Comparison of ENCODE assay signal across 1 cellular context in genomic region chr5:36443941-36444340, GRCh38.
TF ChIP-seq lines count a peak whose summit lies in the region.

No MANE protein-coding gene starts in this region.

TF ChIP-seq in H1, 55 proteins besides CTCF, POLR2A, EP300 and RAD21 (continued from another document):
- TF ChIP-seq, protein P1, sequence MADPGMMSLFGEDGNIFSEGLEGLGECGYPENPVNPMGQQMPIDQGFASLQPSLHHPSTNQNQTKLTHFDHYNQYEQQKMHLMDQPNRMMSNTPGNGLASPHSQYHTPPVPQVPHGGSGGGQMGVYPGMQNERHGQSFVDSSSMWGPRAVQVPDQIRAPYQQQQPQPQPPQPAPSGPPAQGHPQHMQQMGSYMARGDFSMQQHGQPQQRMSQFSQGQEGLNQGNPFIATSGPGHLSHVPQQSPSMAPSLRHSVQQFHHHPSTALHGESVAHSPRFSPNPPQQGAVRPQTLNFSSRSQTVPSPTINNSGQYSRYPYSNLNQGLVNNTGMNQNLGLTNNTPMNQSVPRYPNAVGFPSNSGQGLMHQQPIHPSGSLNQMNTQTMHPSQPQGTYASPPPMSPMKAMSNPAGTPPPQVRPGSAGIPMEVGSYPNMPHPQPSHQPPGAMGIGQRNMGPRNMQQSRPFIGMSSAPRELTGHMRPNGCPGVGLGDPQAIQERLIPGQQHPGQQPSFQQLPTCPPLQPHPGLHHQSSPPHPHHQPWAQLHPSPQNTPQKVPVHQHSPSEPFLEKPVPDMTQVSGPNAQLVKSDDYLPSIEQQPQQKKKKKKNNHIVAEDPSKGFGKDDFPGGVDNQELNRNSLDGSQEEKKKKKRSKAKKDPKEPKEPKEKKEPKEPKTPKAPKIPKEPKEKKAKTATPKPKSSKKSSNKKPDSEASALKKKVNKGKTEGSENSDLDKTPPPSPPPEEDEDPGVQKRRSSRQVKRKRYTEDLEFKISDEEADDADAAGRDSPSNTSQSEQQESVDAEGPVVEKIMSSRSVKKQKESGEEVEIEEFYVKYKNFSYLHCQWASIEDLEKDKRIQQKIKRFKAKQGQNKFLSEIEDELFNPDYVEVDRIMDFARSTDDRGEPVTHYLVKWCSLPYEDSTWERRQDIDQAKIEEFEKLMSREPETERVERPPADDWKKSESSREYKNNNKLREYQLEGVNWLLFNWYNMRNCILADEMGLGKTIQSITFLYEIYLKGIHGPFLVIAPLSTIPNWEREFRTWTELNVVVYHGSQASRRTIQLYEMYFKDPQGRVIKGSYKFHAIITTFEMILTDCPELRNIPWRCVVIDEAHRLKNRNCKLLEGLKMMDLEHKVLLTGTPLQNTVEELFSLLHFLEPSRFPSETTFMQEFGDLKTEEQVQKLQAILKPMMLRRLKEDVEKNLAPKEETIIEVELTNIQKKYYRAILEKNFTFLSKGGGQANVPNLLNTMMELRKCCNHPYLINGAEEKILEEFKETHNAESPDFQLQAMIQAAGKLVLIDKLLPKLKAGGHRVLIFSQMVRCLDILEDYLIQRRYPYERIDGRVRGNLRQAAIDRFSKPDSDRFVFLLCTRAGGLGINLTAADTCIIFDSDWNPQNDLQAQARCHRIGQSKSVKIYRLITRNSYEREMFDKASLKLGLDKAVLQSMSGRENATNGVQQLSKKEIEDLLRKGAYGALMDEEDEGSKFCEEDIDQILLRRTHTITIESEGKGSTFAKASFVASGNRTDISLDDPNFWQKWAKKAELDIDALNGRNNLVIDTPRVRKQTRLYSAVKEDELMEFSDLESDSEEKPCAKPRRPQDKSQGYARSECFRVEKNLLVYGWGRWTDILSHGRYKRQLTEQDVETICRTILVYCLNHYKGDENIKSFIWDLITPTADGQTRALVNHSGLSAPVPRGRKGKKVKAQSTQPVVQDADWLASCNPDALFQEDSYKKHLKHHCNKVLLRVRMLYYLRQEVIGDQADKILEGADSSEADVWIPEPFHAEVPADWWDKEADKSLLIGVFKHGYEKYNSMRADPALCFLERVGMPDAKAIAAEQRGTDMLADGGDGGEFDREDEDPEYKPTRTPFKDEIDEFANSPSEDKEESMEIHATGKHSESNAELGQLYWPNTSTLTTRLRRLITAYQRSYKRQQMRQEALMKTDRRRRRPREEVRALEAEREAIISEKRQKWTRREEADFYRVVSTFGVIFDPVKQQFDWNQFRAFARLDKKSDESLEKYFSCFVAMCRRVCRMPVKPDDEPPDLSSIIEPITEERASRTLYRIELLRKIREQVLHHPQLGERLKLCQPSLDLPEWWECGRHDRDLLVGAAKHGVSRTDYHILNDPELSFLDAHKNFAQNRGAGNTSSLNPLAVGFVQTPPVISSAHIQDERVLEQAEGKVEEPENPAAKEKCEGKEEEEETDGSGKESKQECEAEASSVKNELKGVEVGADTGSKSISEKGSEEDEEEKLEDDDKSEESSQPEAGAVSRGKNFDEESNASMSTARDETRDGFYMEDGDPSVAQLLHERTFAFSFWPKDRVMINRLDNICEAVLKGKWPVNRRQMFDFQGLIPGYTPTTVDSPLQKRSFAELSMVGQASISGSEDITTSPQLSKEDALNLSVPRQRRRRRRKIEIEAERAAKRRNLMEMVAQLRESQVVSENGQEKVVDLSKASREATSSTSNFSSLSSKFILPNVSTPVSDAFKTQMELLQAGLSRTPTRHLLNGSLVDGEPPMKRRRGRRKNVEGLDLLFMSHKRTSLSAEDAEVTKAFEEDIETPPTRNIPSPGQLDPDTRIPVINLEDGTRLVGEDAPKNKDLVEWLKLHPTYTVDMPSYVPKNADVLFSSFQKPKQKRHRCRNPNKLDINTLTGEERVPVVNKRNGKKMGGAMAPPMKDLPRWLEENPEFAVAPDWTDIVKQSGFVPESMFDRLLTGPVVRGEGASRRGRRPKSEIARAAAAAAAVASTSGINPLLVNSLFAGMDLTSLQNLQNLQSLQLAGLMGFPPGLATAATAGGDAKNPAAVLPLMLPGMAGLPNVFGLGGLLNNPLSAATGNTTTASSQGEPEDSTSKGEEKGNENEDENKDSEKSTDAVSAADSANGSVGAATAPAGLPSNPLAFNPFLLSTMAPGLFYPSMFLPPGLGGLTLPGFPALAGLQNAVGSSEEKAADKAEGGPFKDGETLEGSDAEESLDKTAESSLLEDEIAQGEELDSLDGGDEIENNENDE (IDR thresholded peaks at IDR 0.05; ENCODE audit: insufficient replicate concordance, low read length): no peak
- TF ChIP-seq EGR1 (IDR thresholded peaks at IDR 0.05; ENCODE audit: borderline replicate concordance, low read depth, low read length): no peak
